ENCODE assay signal across 25 cellular contexts in the genomic region with DNA sequence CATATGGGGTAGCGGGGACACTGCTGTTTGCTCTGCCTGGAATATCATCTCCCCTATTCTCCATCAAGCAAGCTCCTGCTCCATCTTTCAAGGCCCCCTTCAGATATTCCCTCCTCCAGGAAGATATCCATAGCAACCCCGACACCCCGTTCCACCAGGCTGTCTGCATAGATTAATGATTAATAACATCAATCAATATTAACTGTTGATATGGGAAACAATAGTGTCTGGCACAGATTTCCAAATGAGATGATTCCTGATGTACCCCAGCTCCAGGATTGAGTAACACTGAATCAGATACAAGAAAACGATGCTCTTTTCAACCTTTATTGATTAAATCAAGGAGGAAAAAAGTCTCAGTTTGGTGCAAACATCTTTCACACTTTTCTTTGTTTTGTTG. TPM values are rescaled to one million over a fixed set of nuclear protein-coding genes. Genes with fewer than 3 reads are reported as not detected.
"Had no signal": no experiment of that assay in that cellular context is flagged by ENCODE, and none has a peak within 500 bp of the region (broad histone marks: within the 10 kb centered on the region; RNA-seq: fewer than 3 reads in every experiment).

No MANE protein-coding gene starts in this region.

- H3K36me3 Mint-ChIP-seq: mesothelial cell of epicardium; stimulated activated naive B cell treated with anti-CD40 and anti-IgM and Interleukin-4, amounts not matched to agents 10 μg/mL and 1 μg/mL and 100 μg/mL, for 72 hours had no signal

- H3K27ac Mint-ChIP-seq: activated CD4-positive, alpha-beta T cell treated with anti-CD3 and anti-CD28 coated beads, Interleukin-2, amount 10 ng/mL, durations not matched to agents 24 days and 14 days; activated T-helper 2 cell treated with anti-CD3 and anti-CD28 coated beads, Interferon-gamma antibody, Interleukin-2, Interleukin-4, amounts not matched to agents 10 μg/mL and 5 μg/mL and 100 μg/mL, durations not matched to agents 14 hours and 24 hours and 36 hours; mesothelial cell of epicardium; nephron; stimulated activated naive B cell treated with anti-CD40 and anti-IgM and Interleukin-4, amounts not matched to agents 10 μg/mL and 1 μg/mL and 100 μg/mL, for 72 hours had no signal

- H3K27me3 Mint-ChIP-seq: stimulated activated naive B cell treated with anti-CD40 and anti-IgM and Interleukin-4, amounts not matched to agents 10 μg/mL and 1 μg/mL and 100 μg/mL, for 72 hours had no signal

- H3K9me3 Mint-ChIP-seq: activated CD4-positive, alpha-beta T cell treated with anti-CD3 and anti-CD28 coated beads, Interleukin-2, amount 10 ng/mL, durations not matched to agents 24 days and 14 days; activated T-cell treated with anti-CD3 and anti-CD28 coated beads, Interleukin-2, amount 50 U/mL, for 4 hours; activated T-helper 2 cell treated with anti-CD3 and anti-CD28 coated beads, Interferon-gamma antibody, Interleukin-2, Interleukin-4, amounts not matched to agents 10 μg/mL and 5 μg/mL and 100 μg/mL, durations not matched to agents 14 hours and 24 hours and 36 hours; mesothelial cell of epicardium; nephron; stimulated activated naive B cell treated with anti-CD40 and anti-IgM and Interleukin-4, amounts not matched to agents 10 μg/mL and 1 μg/mL and 100 μg/mL, for 72 hours had no signal

- DNase-seq: activated CD4-positive, alpha-beta T cell treated with anti-CD3 and anti-CD28 coated beads, Interleukin-2, amount 10 ng/mL, durations not matched to agents 24 days and 14 days; activated CD8-positive, alpha-beta memory T cell treated with anti-CD3 and anti-CD28 coated beads, Interleukin-2, amount 50 U/mL, for 48 hours; activated naive CD4-positive, alpha-beta T cell; activated T-cell treated with anti-CD3 and anti-CD28 coated beads, Interleukin-2, amount 50 U/mL, for 4 hours; heart right ventricle; left lung; ovary; psoas muscle; right cardiac atrium; SK-N-SH; stimulated activated CD4-positive, alpha-beta T cell treated with anti-CD3 and anti-CD28 coated beads, Interleukin-1b, Interleukin-23, amount 100 ng/mL, for 48 hours; stimulated activated naive B cell treated with anti-CD40 and anti-IgM and Interleukin-4, amounts not matched to agents 10 μg/mL and 1 μg/mL and 100 μg/mL, for 72 hours; upper lobe of left lung had no signal

- ATAC-seq: activated CD4-positive, CD25-positive, alpha-beta regulatory T cell treated with anti-CD3 and anti-CD28 coated beads, Interleukin-2, amount 50 U/mL, for 24 hours; heart right ventricle; left lung; psoas muscle; right cardiac atrium; stimulated activated naive B cell treated with anti-CD40 and anti-IgM and Interleukin-4, amounts not matched to agents 10 μg/mL and 1 μg/mL and 100 μg/mL, for 72 hours had no signal

- H3K4me3 Mint-ChIP-seq: activated CD4-positive, alpha-beta T cell treated with anti-CD3 and anti-CD28 coated beads, Interleukin-2, amount 10 ng/mL, durations not matched to agents 24 days and 14 days; activated T-cell treated with anti-CD3 and anti-CD28 coated beads, Interleukin-2, amount 50 U/mL, for 4 hours; mesothelial cell of epicardium; nephron; stimulated activated naive B cell treated with anti-CD40 and anti-IgM and Interleukin-4, amounts not matched to agents 10 μg/mL and 1 μg/mL and 100 μg/mL, for 72 hours had no signal

- H3K4me1 Mint-ChIP-seq: mesothelial cell of epicardium, nephron had no signal

RNA-seq across cellular contexts. Expression of a gene that starts 20.3 kb away (rescaled TPM):
- total RNA-seq: activated CD4-positive, alpha-beta T cell treated with anti-CD3 and anti-CD28 coated beads, Interleukin-2, amount 10 ng/mL, durations not matched to agents 24 days and 14 days; activated T-cell treated with anti-CD3 and anti-CD28 coated beads, Interleukin-2, amount 50 U/mL, for 4 hours; activated T-helper 2 cell treated with anti-CD3 and anti-CD28 coated beads, Interferon-gamma antibody, Interleukin-2, Interleukin-4, amounts not matched to agents 10 μg/mL and 5 μg/mL and 100 μg/mL, durations not matched to agents 14 hours and 24 hours and 36 hours; epithelial cell of proximal tubule; fibroblast of villous mesenchyme; kidney epithelial cell; mesothelial cell of epicardium; T-helper 2 cell treated with Interferon-gamma antibody and Interleukin-4, amounts not matched to agents 100 ng/mL and 5 ng/mL, for 36 hours had no signal

RNA-seq across cellular contexts. Expression of a gene that starts 24.3 kb away (rescaled TPM):
- total RNA-seq: activated CD4-positive, alpha-beta T cell treated with anti-CD3 and anti-CD28 coated beads, Interleukin-2, amount 10 ng/mL, durations not matched to agents 24 days and 14 days; activated T-cell treated with anti-CD3 and anti-CD28 coated beads, Interleukin-2, amount 50 U/mL, for 4 hours; activated T-helper 2 cell treated with anti-CD3 and anti-CD28 coated beads, Interferon-gamma antibody, Interleukin-2, Interleukin-4, amounts not matched to agents 10 μg/mL and 5 μg/mL and 100 μg/mL, durations not matched to agents 14 hours and 24 hours and 36 hours; cerebellum; epithelial cell of proximal tubule; fibroblast of villous mesenchyme; kidney epithelial cell; left lung; lung microvascular endothelial cell; mesothelial cell of epicardium; psoas muscle; right cardiac atrium; skeletal muscle tissue; T-helper 2 cell treated with Interferon-gamma antibody and Interleukin-4, amounts not matched to agents 100 ng/mL and 5 ng/mL, for 36 hours; thoracic aorta; upper lobe of left lung had no signal
